Comparison of ENCODE assay signal across 8 cellular contexts in the genomic region with DNA sequence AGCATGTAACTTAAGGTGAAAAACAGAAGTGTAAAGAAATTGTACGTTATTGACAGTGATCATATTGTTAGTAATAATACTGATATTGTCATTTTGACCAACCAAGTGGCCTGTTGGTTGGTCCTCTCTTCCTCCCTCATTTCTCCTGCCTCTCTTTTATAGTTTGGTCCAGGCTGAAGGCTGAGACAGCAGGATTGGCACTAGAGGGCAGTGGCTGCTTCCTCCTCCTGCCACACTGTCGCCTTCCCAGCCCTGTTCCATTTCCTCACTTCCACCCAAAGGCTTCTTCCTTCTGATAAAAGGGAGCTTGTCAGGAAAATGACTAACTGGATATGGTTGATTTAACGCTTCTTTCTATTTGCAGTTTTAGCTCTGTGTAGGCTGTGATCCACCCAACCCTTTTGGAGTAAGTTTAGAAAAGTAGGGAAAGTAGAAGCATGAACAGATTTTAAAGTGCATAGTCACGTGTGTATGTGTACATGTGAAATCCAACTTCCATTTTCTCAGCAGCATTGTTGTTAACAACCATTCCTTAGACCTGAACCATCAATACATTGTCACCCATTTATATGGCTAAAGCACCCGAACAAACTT. TPM values are rescaled to one million over a fixed set of nuclear protein-coding genes. Genes with fewer than 3 reads are reported as not detected.
DNase-seq lines count a peak whose midpoint lies in the region; ATAC-seq and TF ChIP-seq lines count a peak whose summit lies in the region.
"Had no signal": no experiment of that assay in that cellular context is flagged by ENCODE, and none has a peak within 500 bp of the region (broad histone marks: within the 10 kb centered on the region; RNA-seq: fewer than 3 reads in every experiment).

No MANE protein-coding gene starts in this region.

- ATAC-seq in GM18519 (IDR thresholded peaks at IDR 0.05; ENCODE audit: low FRiP score, unreplicated experiment) (no peak), HG03457 (IDR thresholded peaks at IDR 0.05; ENCODE audit: unreplicated experiment) (no peak)

- H3K36me3 Mint-ChIP-seq in progenitor cell of endocrine pancreas (ENCODE audit: insufficient read depth), result peaks cover 5% of the 10 kb centered on the region

- DNase-seq in GM13977 (ENCODE audit: low spot score), result no peak
- DNase-seq in RKO (ENCODE audit: low spot score), result peak; percentile 42
- DNase-seq in fibroblast of the aortic adventitia (ENCODE audit: low read depth), result peak; percentile 42
- no peak for DNase-seq in progenitor cell of endocrine pancreas (ENCODE audit: low spot score, unreplicated experiment)
- DNase-seq in erythroblast (lab: John Stamatoyannopoulos, UW), result no peak

- no peaks in the 10 kb centered on the region for H3K27me3 Mint-ChIP-seq in progenitor cell of endocrine pancreas

- H3K27ac Mint-ChIP-seq in progenitor cell of endocrine pancreas, result peak overlapping the region; percentile 60

- TF ChIP-seq CTCF in GM13977 (IDR thresholded peaks at IDR 0.05; ENCODE audit: extremely low read depth, insufficient read depth, missing control alignments) (peak; percentile 27), fibroblast of the aortic adventitia (IDR thresholded peaks at IDR 0.05; ENCODE audit: insufficient read depth, low read length) (peak; percentile 46), progenitor cell of endocrine pancreas (IDR thresholded peaks at IDR 0.05; ENCODE audit: unreplicated experiment) (peak; percentile 40)

- H3K9me3 Mint-ChIP-seq in progenitor cell of endocrine pancreas (ENCODE audit: low read depth), result no peaks in the 10 kb centered on the region

- in situ Hi-C loops in GM13977 (cut with MboI; ENCODE audit: low pct_unique_long_range_greater_than_20kb, low sequenced_read_pairs, unreplicated experiment), result loop anchor here (25.0 kb wide), 1 partner anchor 456 kb away; a partner anchor contains a TSS

- no peak overlapping the region for H3K4me3 Mint-ChIP-seq in progenitor cell of endocrine pancreas (ENCODE audit: low read depth)

- no peak for TF ChIP-seq POLR2A in erythroblast (IDR thresholded peaks at IDR 0.05; ENCODE audit: low read length)

- no peak overlapping the region for H3K4me3 ChIP-seq in fibroblast of the aortic adventitia (ENCODE audit: low read depth, low read length)
- H3K4me3 ChIP-seq: lung had no signal

- H3K4me1 Mint-ChIP-seq in progenitor cell of endocrine pancreas (ENCODE audit: low read depth), result peaks cover 2% of the 10 kb centered on the region

RNA-seq across cellular contexts. Expression of a gene that starts 35.6 kb away (rescaled TPM):
- 13.1 and 13.6 TPM in 2 replicates for total RNA-seq in fibroblast of the aortic adventitia (ENCODE audit: low replicate concordance)
- 8.9 and 13.5 TPM in 2 replicates for total RNA-seq in progenitor cell of endocrine pancreas

RNA-seq across cellular contexts. Expression of a gene that starts 35.8 kb away (rescaled TPM):
- total RNA-seq in fibroblast of the aortic adventitia (ENCODE audit: low replicate concordance) (80.6 and 83.6 TPM in 2 replicates), progenitor cell of endocrine pancreas (54.7 and 60.6 TPM in 2 replicates)

Comparison
In these comparisons a context has a peak if more than half of its experiments do, and no peak if none do; other contexts are left out.
1. DNase-seq: peak in RKO (single experiment) and fibroblast of the aortic adventitia (single experiment); none in GM13977 (single experiment), progenitor cell of endocrine pancreas (single experiment) and erythroblast (0 of 2).
2. Peak in every context shown above with its lines, with median percentiles within 50 percentile points of each other: CTCF ChIP-seq.